In genomic region chr21:45405819-45406762, GRCh38 we compare ENCODE assay signal across 8 cellular contexts. TPM values are rescaled to one million over a fixed set of nuclear protein-coding genes. Genes with fewer than 3 reads are reported as not detected.
DNase-seq lines count a peak whose midpoint lies in the region; ATAC-seq and TF ChIP-seq lines count a peak whose summit lies in the region.

No MANE protein-coding gene starts in this region.

- peak overlapping the region; percentile 53 to 72 for H3K4me3 ChIP-seq in gastroesophageal sphincter
- peak overlapping the region; percentile 67 for H3K4me3 ChIP-seq in psoas muscle

- intact Hi-C loops in psoas muscle (cut with DNase I): no loop called here

- no peak for TF ChIP-seq POLR2A in gastroesophageal sphincter (IDR thresholded peaks at IDR 0.05)

- peaks cover 0 to 12% (median 0%) of the 10 kb centered on the region in 3 donors for H3K9me3 ChIP-seq in gastroesophageal sphincter
- peaks cover 2% of the 10 kb centered on the region for H3K9me3 ChIP-seq in psoas muscle

- H3K27ac ChIP-seq in VCaP: peak overlapping the region; percentile 69
- H3K27ac ChIP-seq in gastroesophageal sphincter: peak overlapping the region; percentile 18 to 83 (median 81)
- peak overlapping the region; percentile 67 for H3K27ac ChIP-seq in psoas muscle

- DNase-seq in ELF-1 (ENCODE audit: low read depth, low spot score): peak; percentile 69
- peak; percentile 38 to 56 for DNase-seq in psoas muscle
- DNase-seq in NCI-H146 treated with DMSO at 0.1 percent for 48 hours (lab: John Stamatoyannopoulos, UW; ENCODE audit: unreplicated experiment): no peak
- DNase-seq in GM20000 (ENCODE audit: low spot score): no peak
- DNase-seq in SKM-1 (lab: John Stamatoyannopoulos, UW; ENCODE audit: unreplicated experiment): no peak

- no peaks in the 10 kb centered on the region for H3K36me3 ChIP-seq in gastroesophageal sphincter
- no peaks in the 10 kb centered on the region for H3K36me3 ChIP-seq in psoas muscle (ENCODE audit: insufficient read depth in 1 of 2, low read depth in 1 of 2)

- H3K4me1 ChIP-seq in gastroesophageal sphincter: peaks cover 0 to 74% (median 18%) of the 10 kb centered on the region in 3 donors
- H3K4me1 ChIP-seq in psoas muscle: peaks cover 18% of the 10 kb centered on the region

- H3K27me3 ChIP-seq in gastroesophageal sphincter (peaks cover 16% of the 10 kb centered on the region), psoas muscle (ENCODE audit: insufficient read depth in 3 of 3, low read length in 2 of 3) (peaks cover 0 to 73% (median 12%) of the 10 kb centered on the region in 3 donors)

- ATAC-seq in gastroesophageal sphincter (peak; percentile 11), psoas muscle (peak in 2 of 4 donors; percentile 25 to 31), GM21367 (IDR thresholded peaks at IDR 0.05; ENCODE audit: unreplicated experiment) (no peak)

- WGBS in gastroesophageal sphincter (ENCODE audit: low coverage in 1 of 2), 2 donors: 47 to 53% methylated on average over 3 to 6 of the region's 83 CpGs
- WGBS in psoas muscle, 3 donors: 10 to 30% (median 16%) methylated on average over 50 to 83 of the region's 83 CpGs

- TF ChIP-seq EP300 in gastroesophageal sphincter (IDR thresholded peaks at IDR 0.05): no peak

- TF ChIP-seq CTCF in VCaP (conservative IDR thresholded peaks at IDR 0.05) (no peak), gastroesophageal sphincter (IDR thresholded peaks at IDR 0.05) (no peak), psoas muscle (IDR thresholded peaks at IDR 0.05) (no peak), GM20000 (IDR thresholded peaks at IDR 0.05; ENCODE audit: extremely low read depth, missing control alignments) (no peak)

RNA-seq across cellular contexts. Expression of gene COL18A1, which starts 1.1 kb away (rescaled TPM):
- total RNA-seq in gastroesophageal sphincter (100 to 1,000 TPM in 1 of 4 donors, 10 to 100 TPM in 3; 69.3 to 116 (median 78.4) TPM), psoas muscle (10 to 100 TPM; 11.6 to 21.1 (median 15.1) TPM)
- polyA plus RNA-seq in psoas muscle: 10 to 100 TPM in 2 of 3 donors, 1 to 10 TPM in 1; 4.8 to 25.3 (median 11.3) TPM

Comparison
In these comparisons a context has a peak if more than half of its experiments do, and no peak if none do; other contexts are left out.
1. DNase-seq: peak in ELF-1 (single experiment) and psoas muscle (2 of 2); none in NCI-H146 treated with DMSO at 0.1 percent for 48 hours (single experiment), GM20000 (single experiment) and SKM-1 (single experiment).
2. Peak in every context shown above with its lines, with median percentiles within 50 percentile points of each other: H3K27ac ChIP-seq.